ENCODE assay signal across 11 cellular contexts in the genomic region with DNA sequence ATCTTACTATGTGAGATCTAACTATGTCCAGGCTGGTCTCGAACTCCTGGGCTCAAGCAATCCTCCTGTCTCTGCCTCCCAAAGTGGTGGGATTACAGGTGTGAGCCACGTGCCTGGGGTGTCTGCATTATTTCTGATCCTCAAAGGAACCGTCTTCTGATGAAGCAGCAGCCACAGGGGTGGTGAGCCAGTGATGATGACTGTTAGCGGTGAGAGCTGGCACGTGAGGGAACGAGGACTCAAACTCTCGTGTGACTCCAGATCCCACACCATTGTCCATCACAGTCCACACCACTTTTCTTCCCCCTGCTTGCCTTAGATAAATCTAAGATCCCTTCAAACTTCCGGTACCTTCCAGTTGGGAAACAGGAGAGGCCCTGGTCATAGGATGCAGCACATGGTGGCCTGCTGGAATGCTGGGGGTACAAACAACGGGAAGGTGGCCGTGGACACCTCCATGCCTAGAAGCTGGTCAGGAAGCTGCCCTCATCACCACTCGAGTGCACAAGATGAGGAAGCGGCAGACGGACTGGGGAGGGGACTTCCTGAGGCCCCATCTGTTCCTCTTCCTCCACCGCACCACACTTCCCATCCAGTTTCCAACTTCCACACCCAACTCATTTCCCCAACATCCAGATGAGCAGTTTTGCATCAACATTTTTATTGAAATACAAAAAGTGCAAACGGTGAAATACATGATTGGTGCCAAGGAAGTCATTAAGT. TPM values are rescaled to one million over a fixed set of nuclear protein-coding genes. Genes with fewer than 3 reads are reported as not detected.
A peak's percentile ranks its signal among the peaks of the same experiment; 100 is the strongest.
DNase-seq lines count a peak whose midpoint lies in the region; ATAC-seq and TF ChIP-seq lines count a peak whose summit lies in the region.
"Had no signal": no experiment of that assay in that cellular context is flagged by ENCODE, and none has a peak within 500 bp of the region (broad histone marks: within the 10 kb centered on the region; RNA-seq: fewer than 3 reads in every experiment).

No MANE protein-coding gene starts in this region.

- H3K4me3 ChIP-seq in NB4 (ENCODE audit: low read depth, low read length): no peak overlapping the region

- H3K27me3 Mint-ChIP-seq in CD14-positive monocyte (ENCODE audit: low read depth in 3 of 3): no peaks in the 10 kb centered on the region
- H3K27me3 Mint-ChIP-seq in naive thymus-derived CD8-positive, alpha-beta T cell: no peaks in the 10 kb centered on the region
- H3K27me3 Mint-ChIP-seq: brain had no signal

- H3K27ac Mint-ChIP-seq in CD14-positive monocyte: peak overlapping the region; percentile 88 to 97 (median 94)
- peak overlapping the region; percentile 15 to 85 (median 70) for H3K27ac Mint-ChIP-seq in naive thymus-derived CD8-positive, alpha-beta T cell

- TF ChIP-seq POLR2A in NB4 (IDR thresholded peaks at IDR 0.05; ENCODE audit: extremely low read depth, insufficient read length): no peak

- POLR2A ChIA-PET in naive thymus-derived CD8-positive, alpha-beta T cell (lab: Charles Lee): interaction anchor here (0.7 to 8.9 kb wide), 3 partner anchors 15 to 67 kb away, joined by 4 to 91 read pairs (median 4); a partner anchor contains a TSS

- no peak for ATAC-seq in naive thymus-derived CD8-positive, alpha-beta T cell
- ATAC-seq in GM18519 (IDR thresholded peaks at IDR 0.05; ENCODE audit: low FRiP score, unreplicated experiment) (no peak), HG02763 (IDR thresholded peaks at IDR 0.05; ENCODE audit: unreplicated experiment) (no peak)

- no peak for TF ChIP-seq CTCF in CD14-positive monocyte (IDR thresholded peaks at IDR 0.05)
- no peak for TF ChIP-seq CTCF in NB4 (IDR thresholded peaks at IDR 0.05; ENCODE audit: low read depth, low read length)

- H3K36me3 Mint-ChIP-seq in CD14-positive monocyte: peaks cover 55 to 74% of the 10 kb centered on the region in 2 donors
- H3K36me3 Mint-ChIP-seq in naive thymus-derived CD8-positive, alpha-beta T cell: peaks cover 0 to 51% (median 15%) of the 10 kb centered on the region in 3 donors

- intact Hi-C loops in CD14-positive monocyte (cut with micrococcal nuclease): no loop called here

- H3K27ac ChIP-seq in cingulate gyrus (ENCODE audit: low read depth, low read length): peak overlapping the region; percentile 48

- peak; percentile 79 for DNase-seq in CD14-positive monocyte (ENCODE audit: low spot score)
- peak; percentile 67 for DNase-seq in NB4 (ENCODE audit: low read depth)
- no peak for DNase-seq in naive thymus-derived CD8-positive, alpha-beta T cell
- no peak for DNase-seq in glomerular visceral epithelial cell (ENCODE audit: extremely low spot score)
- DNase-seq in H4 (ENCODE audit: low spot score): no peak
- DNase-seq: DND-41, T-helper 9 cell had no signal

- peak overlapping the region; percentile 59 to 76 for H3K4me3 Mint-ChIP-seq in CD14-positive monocyte
- H3K4me3 Mint-ChIP-seq in naive thymus-derived CD8-positive, alpha-beta T cell: peak overlapping the region in 6 of 10 donors; percentile 7 to 51 (median 30)
- H3K4me3 Mint-ChIP-seq: brain had no signal

- H3K9me3 Mint-ChIP-seq in CD14-positive monocyte: peaks cover 0 to 7% (median 3%) of the 10 kb centered on the region in 7 donors
- H3K9me3 Mint-ChIP-seq in naive thymus-derived CD8-positive, alpha-beta T cell: no peaks in the 10 kb centered on the region
- H3K9me3 Mint-ChIP-seq: brain had no signal

- peaks cover 72% of the 10 kb centered on the region for H3K4me1 Mint-ChIP-seq in CD14-positive monocyte
- peaks cover 28 to 64% (median 61%) of the 10 kb centered on the region in 4 donors for H3K4me1 Mint-ChIP-seq in naive thymus-derived CD8-positive, alpha-beta T cell

RNA-seq across cellular contexts. Expression of a gene that starts 23.8 kb away (rescaled TPM):
- 10 to 100 TPM; 31.6 to 59.3 TPM for polyA plus RNA-seq in CD14-positive monocyte
- 10 to 100 TPM; 67.5 to 71.2 TPM for total RNA-seq in naive thymus-derived CD8-positive, alpha-beta T cell
- polyA plus RNA-seq in naive thymus-derived CD8-positive, alpha-beta T cell: 10 to 100 TPM; 35.5 to 63.1 (median 43.5) TPM
- total RNA-seq in H4 (2014; rRNA removed; shearing (Covaris generic)): 9.5 and 16.2 TPM in 2 replicates

RNA-seq across cellular contexts. Expression of a gene that starts 24.2 kb away (rescaled TPM):
- polyA plus RNA-seq in CD14-positive monocyte: 1 to 10 TPM; 4.1 to 4.2 TPM
- total RNA-seq in naive thymus-derived CD8-positive, alpha-beta T cell: 10 to 100 TPM; 21.4 to 26.5 TPM
- 10 to 100 TPM in 1 of 3 donors, 1 to 10 TPM in 2; 6.3 to 11.7 (median 9.6) TPM for polyA plus RNA-seq in naive thymus-derived CD8-positive, alpha-beta T cell
- total RNA-seq in H4 (2014; rRNA removed; shearing (Covaris generic)): 4.8 and 5.1 TPM in 2 replicates

RNA-seq across cellular contexts. Expression of a gene that starts 42.4 kb away (rescaled TPM):
- polyA plus RNA-seq in CD14-positive monocyte: not detected
- not detected for total RNA-seq in naive thymus-derived CD8-positive, alpha-beta T cell
- polyA plus RNA-seq in naive thymus-derived CD8-positive, alpha-beta T cell: not detected
- total RNA-seq in H4 (2014; rRNA removed; shearing (Covaris generic)): 0.23 TPM in 1 of 2 replicates, not detected in the other

RNA-seq across cellular contexts. Expression of a gene that starts 59.2 kb away (rescaled TPM):
- 10 to 100 TPM; 51.2 to 55.5 TPM for polyA plus RNA-seq in CD14-positive monocyte
- total RNA-seq in naive thymus-derived CD8-positive, alpha-beta T cell: 10 to 100 TPM; 97.1 to 98.6 TPM
- 10 to 100 TPM; 59.6 to 77.9 (median 67.6) TPM for polyA plus RNA-seq in naive thymus-derived CD8-positive, alpha-beta T cell
- 72.3 and 88.3 TPM in 2 replicates for total RNA-seq in H4 (2014; rRNA removed; shearing (Covaris generic))

RNA-seq across cellular contexts. Expression of a gene that starts 59.6 kb away (rescaled TPM):
- 1 to 10 TPM; 2.1 to 4.4 TPM for polyA plus RNA-seq in CD14-positive monocyte
- 1 to 10 TPM; 8.3 to 9.4 TPM for total RNA-seq in naive thymus-derived CD8-positive, alpha-beta T cell
- 1 to 10 TPM; 5.5 to 7.7 (median 6.0) TPM for polyA plus RNA-seq in naive thymus-derived CD8-positive, alpha-beta T cell
- total RNA-seq in H4 (2014; rRNA removed; shearing (Covaris generic)): 2.5 and 5.8 TPM in 2 replicates

Comparison
In these comparisons a context has a peak if more than half of its experiments do, and no peak if none do; other contexts are left out.
1. DNase-seq: peak in CD14-positive monocyte (single experiment) and NB4 (single experiment); none in naive thymus-derived CD8-positive, alpha-beta T cell (0 of 10), glomerular visceral epithelial cell (single experiment) and H4 (single experiment).